In genomic region chrX:85111347-85111746, GRCh38 we compare ENCODE assay signal across 1 cellular context.
TF ChIP-seq lines count a peak whose summit lies in the region.

No MANE protein-coding gene starts in this region.

TF ChIP-seq in K562, 482 proteins besides CTCF, POLR2A, EP300 and RAD21 (continued from another document):
- TF ChIP-seq, protein P1, sequence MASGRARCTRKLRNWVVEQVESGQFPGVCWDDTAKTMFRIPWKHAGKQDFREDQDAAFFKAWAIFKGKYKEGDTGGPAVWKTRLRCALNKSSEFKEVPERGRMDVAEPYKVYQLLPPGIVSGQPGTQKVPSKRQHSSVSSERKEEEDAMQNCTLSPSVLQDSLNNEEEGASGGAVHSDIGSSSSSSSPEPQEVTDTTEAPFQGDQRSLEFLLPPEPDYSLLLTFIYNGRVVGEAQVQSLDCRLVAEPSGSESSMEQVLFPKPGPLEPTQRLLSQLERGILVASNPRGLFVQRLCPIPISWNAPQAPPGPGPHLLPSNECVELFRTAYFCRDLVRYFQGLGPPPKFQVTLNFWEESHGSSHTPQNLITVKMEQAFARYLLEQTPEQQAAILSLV (tag; IDR thresholded peaks at IDR 0.05): no peak
- TF ChIP-seq ZNF586 (CRISPR knock-in tag; conservative IDR thresholded peaks at IDR 0.05): no peak
